In genomic region chr1:187051618-187052232, GRCh38 we compare ENCODE assay signal across 8 cellular contexts.
A peak's percentile ranks its signal among the peaks of the same experiment; 100 is the strongest.
DNase-seq lines count a peak whose midpoint lies in the region; ATAC-seq, FAIRE-seq and TF ChIP-seq lines count a peak whose summit lies in the region.

No MANE protein-coding gene starts in this region.

- no peaks in the 10 kb centered on the region for H3K79me2 ChIP-seq in keratinocyte (ENCODE audit: control insufficient read depth, insufficient read depth, low read length)

- no peak overlapping the region for H3K27ac Mint-ChIP-seq in activated naive CD8-positive, alpha-beta T cell treated with anti-CD3 and anti-CD28 coated beads, Interleukin-2, amount 50 U/mL, for 24 hours
- no peak overlapping the region for H3K27ac Mint-ChIP-seq in T-helper 17 cell

- peaks cover 3% of the 10 kb centered on the region for H3K27me3 Mint-ChIP-seq in activated naive CD8-positive, alpha-beta T cell treated with anti-CD3 and anti-CD28 coated beads, Interleukin-2, amount 50 U/mL, for 24 hours
- peaks cover 13% of the 10 kb centered on the region for H3K27me3 Mint-ChIP-seq in T-helper 17 cell

- H3K4me1 ChIP-seq in keratinocyte (ENCODE audit: control insufficient read depth, extremely low read depth, insufficient read depth, low read length), result no peaks in the 10 kb centered on the region

- no peak overlapping the region for H3K27ac ChIP-seq in keratinocyte (ENCODE audit: control insufficient read depth, insufficient read depth, low read length)

- no peak overlapping the region for H3K4me2 ChIP-seq in keratinocyte (ENCODE audit: control insufficient read depth, extremely low read depth, insufficient read depth, low read depth, low read length)

- no peaks in the 10 kb centered on the region for H3K4me1 Mint-ChIP-seq in activated naive CD8-positive, alpha-beta T cell treated with anti-CD3 and anti-CD28 coated beads, Interleukin-2, amount 50 U/mL, for 24 hours
- H3K4me1 Mint-ChIP-seq in T-helper 17 cell, result peaks cover 5% of the 10 kb centered on the region

- no peaks in the 10 kb centered on the region for H3K36me3 ChIP-seq in keratinocyte (ENCODE audit: control insufficient read depth in 2 of 2, extremely low read depth in 1 of 2, insufficient read depth in 2 of 2, low read length in 2 of 2)

- no peaks in the 10 kb centered on the region for H3K36me3 Mint-ChIP-seq in activated naive CD8-positive, alpha-beta T cell treated with anti-CD3 and anti-CD28 coated beads, Interleukin-2, amount 50 U/mL, for 24 hours (ENCODE audit: low read depth)
- H3K36me3 Mint-ChIP-seq in T-helper 17 cell (ENCODE audit: low read depth), result no peaks in the 10 kb centered on the region

- H3K9me3 ChIP-seq in keratinocyte (ENCODE audit: control insufficient read depth, low read depth, low read length) (no peaks in the 10 kb centered on the region), T-helper 17 cell (ENCODE audit: control insufficient read depth, low read length, poor library complexity, severe bottlenecking) (no peaks in the 10 kb centered on the region)

- no peaks in the 10 kb centered on the region for H3K9me3 Mint-ChIP-seq in activated naive CD8-positive, alpha-beta T cell treated with anti-CD3 and anti-CD28 coated beads, Interleukin-2, amount 50 U/mL, for 24 hours

- TF ChIP-seq CTCF in keratinocyte (optimal IDR thresholded peaks at IDR 0.05 in 1 of 3, IDR thresholded peaks at IDR 0.05 in 1 of 3, conservative IDR thresholded peaks at IDR 0.05 in 1 of 3; ENCODE audit: extremely low read depth in 1 of 3, insufficient read depth in 2 of 3, low read length in 3 of 3), result peak; percentile 26 to 43 (median 39)

- no peak overlapping the region for H3K4me3 Mint-ChIP-seq in activated naive CD8-positive, alpha-beta T cell treated with anti-CD3 and anti-CD28 coated beads, Interleukin-2, amount 50 U/mL, for 24 hours
- H3K4me3 Mint-ChIP-seq in T-helper 17 cell, result no peak overlapping the region

- no peak overlapping the region for H2AFZ ChIP-seq in keratinocyte (ENCODE audit: control insufficient read depth, low read length)

- ATAC-seq in GM18873 (IDR thresholded peaks at IDR 0.05; ENCODE audit: low FRiP score, unreplicated experiment), result peak; percentile 75
- ATAC-seq in HG03025 (IDR thresholded peaks at IDR 0.05; ENCODE audit: low FRiP score, unreplicated experiment), result peak; percentile 82
- no peak for ATAC-seq in activated naive CD8-positive, alpha-beta T cell treated with anti-CD3 and anti-CD28 coated beads, Interleukin-2, amount 50 U/mL, for 24 hours
- ATAC-seq in T-helper 17 cell, result no peak

- H3K4me3 ChIP-seq in keratinocyte (ENCODE audit: control insufficient read depth in 2 of 3, extremely low read depth in 1 of 3, insufficient read depth in 2 of 3, low read depth in 1 of 3, low read length in 3 of 3), result no peak overlapping the region

- no peaks in the 10 kb centered on the region for H4K20me1 ChIP-seq in keratinocyte (ENCODE audit: control insufficient read depth, extremely low read depth, insufficient read depth, low read length)

- H3K9me1 ChIP-seq in keratinocyte (ENCODE audit: control insufficient read depth, extremely low read depth, insufficient read depth, low read length), result no peaks in the 10 kb centered on the region

- dilution Hi-C loops in keratinocyte (cut with MboI; ENCODE audit: extremely low pct_ligation_motif_present, low sequenced_read_pairs), result no loop called here

- DNase-seq in DMS153 (lab: John Stamatoyannopoulos, UW) (peak; percentile 60), NCI-H1694 treated with DMSO at 0.1 percent for 48 hours (lab: John Stamatoyannopoulos, UW) (peak; percentile 68), keratinocyte (ENCODE audit: low read depth, low spot score) (peak; percentile 11), T-helper 17 cell (no peak), T-helper 9 cell (no peak)
- peak; percentile 2 for DNase-seq in activated naive CD8-positive, alpha-beta T cell treated with anti-CD3 and anti-CD28 coated beads, Interleukin-2, amount 50 U/mL, for 24 hours

- H3K27me3 ChIP-seq in keratinocyte (ENCODE audit: control insufficient read depth, extremely low read depth, insufficient read depth, low read length), result no peaks in the 10 kb centered on the region

- FAIRE-seq in keratinocyte (lab: Jason Lieb, UNC), result peak; percentile 17

- no peak overlapping the region for H3K9ac ChIP-seq in keratinocyte (ENCODE audit: control insufficient read depth, extremely low read depth, insufficient read depth, low read length)

Comparison
In these comparisons a context has a peak if more than half of its experiments do, and no peak if none do; other contexts are left out.
1. DNase-seq: peak in DMS153 (single experiment), NCI-H1694 treated with DMSO at 0.1 percent for 48 hours (single experiment), activated naive CD8-positive, alpha-beta T cell treated with anti-CD3 and anti-CD28 coated beads, Interleukin-2, amount 50 U/mL, for 24 hours (single experiment) and keratinocyte (single experiment); none in T-helper 17 cell (0 of 3) and T-helper 9 cell (single experiment).
2. ATAC-seq: peak in GM18873 (single experiment) and HG03025 (single experiment); none in activated naive CD8-positive, alpha-beta T cell treated with anti-CD3 and anti-CD28 coated beads, Interleukin-2, amount 50 U/mL, for 24 hours (single experiment) and T-helper 17 cell (single experiment).